In the genomic region with DNA sequence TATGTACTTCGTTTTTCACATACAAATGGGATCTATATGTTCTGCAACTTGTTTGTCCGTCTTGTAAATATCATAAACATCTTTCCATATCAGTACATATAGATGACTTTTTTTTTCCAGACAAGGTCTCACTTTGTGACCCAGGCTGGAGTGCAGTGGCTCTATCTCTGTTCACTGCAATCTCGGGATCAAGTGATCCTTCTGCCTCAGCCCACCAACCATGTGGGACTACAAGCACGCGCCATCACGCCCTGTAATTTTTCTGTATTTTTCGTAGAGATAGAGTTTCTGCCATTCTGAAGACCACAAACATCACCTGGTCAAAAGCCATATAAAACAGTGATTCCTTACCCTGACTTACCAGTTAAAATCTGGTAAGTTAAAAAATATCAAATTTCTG, we compare ENCODE assay signal across 10 cellular contexts. TPM values are rescaled to one million over a fixed set of nuclear protein-coding genes. Genes with fewer than 3 reads are reported as not detected.
A peak's percentile ranks its signal among the peaks of the same experiment; 100 is the strongest.
DNase-seq lines count a peak whose midpoint lies in the region; ATAC-seq, FAIRE-seq and TF ChIP-seq lines count a peak whose summit lies in the region.
"Had no signal": no experiment of that assay in that cellular context is flagged by ENCODE, and none has a peak within 500 bp of the region (broad histone marks: within the 10 kb centered on the region; RNA-seq: fewer than 3 reads in every experiment).

No MANE protein-coding gene starts in this region.

- no peak for FAIRE-seq in kidney (lab: Jason Lieb, UNC)
- FAIRE-seq: frontal cortex had no signal

- no peak overlapping the region for H3K4me3 ChIP-seq in CD4-positive, alpha-beta memory T cell (ENCODE audit: low read length in 2 of 2)
- no peak overlapping the region for H3K4me3 ChIP-seq in kidney (ENCODE audit: low read length in 2 of 2)

- CTCF ChIA-PET in CD4-positive, alpha-beta memory T cell (lab: Charles Lee; ENCODE audit: partially characterized antibody) = interaction anchor here (0.9 kb wide), 1 partner anchor 38 kb away, joined by 3 read pairs; a partner anchor contains a TSS

- no peak for TF ChIP-seq CTCF in neural crest cell (conservative IDR thresholded peaks at IDR 0.05)
- TF ChIP-seq CTCF in kidney (IDR thresholded peaks at IDR 0.05; ENCODE audit: borderline replicate concordance, extremely low read depth, insufficient read depth) = no peak

- no peaks in the 10 kb centered on the region for H3K27me3 Mint-ChIP-seq in activated T-helper 17 cell treated with anti-CD3 and anti-CD28 coated beads, Interleukin-2, amount 50 U/mL, for 72 hours
- peaks cover 5% of the 10 kb centered on the region for H3K27me3 Mint-ChIP-seq in neural crest cell (ENCODE audit: low read depth)
- no peaks in the 10 kb centered on the region for H3K27me3 Mint-ChIP-seq in CD4-positive, alpha-beta memory T cell

- H3K4me1 ChIP-seq in CD4-positive, alpha-beta memory T cell (ENCODE audit: insufficient read depth, low read length) = peaks cover 30% of the 10 kb centered on the region
- H3K4me1 ChIP-seq in kidney (ENCODE audit: control insufficient read depth in 1 of 2, insufficient read depth in 1 of 2, low read depth in 1 of 2, low read length in 2 of 2) = peaks cover 5 to 19% of the 10 kb centered on the region in 2 donors

- H3K27ac ChIP-seq in CD4-positive, alpha-beta memory T cell (ENCODE audit: low read depth, low read length) = no peak overlapping the region
- H3K27ac ChIP-seq in kidney (ENCODE audit: low read depth in 2 of 2, low read length in 2 of 2) = no peak overlapping the region

- no peaks in the 10 kb centered on the region for H3K27me3 ChIP-seq in CD4-positive, alpha-beta memory T cell (ENCODE audit: insufficient read depth, low read length)

- DNase-seq in SIG-M5 treated with dmso at 0.1 percent for 504 hours (lab: John Stamatoyannopoulos, UW; ENCODE audit: unreplicated experiment) (peak; percentile 20), SIG-M5 (lab: John Stamatoyannopoulos, UW) (no peak), LHCN-M2 (ENCODE audit: low read depth) (peak; percentile 0), neural crest cell (ENCODE audit: low read depth, low spot score) (no peak), kidney (no peak)
- DNase-seq in CD4-positive, alpha-beta memory T cell = no peak
- DNase-seq: NCI-H1694 treated with DMSO at 0.1 percent for 48 hours had no signal

- POLR2A ChIA-PET in CD4-positive, alpha-beta memory T cell (lab: Charles Lee; ENCODE audit: partially characterized antibody) = interaction anchor here (1.8 kb wide), 1 partner anchor 37 kb away, joined by 11 read pairs; a partner anchor contains a TSS

- H3K9me3 Mint-ChIP-seq in activated T-helper 17 cell treated with anti-CD3 and anti-CD28 coated beads, Interleukin-2, amount 50 U/mL, for 72 hours = no peaks in the 10 kb centered on the region
- H3K9me3 Mint-ChIP-seq in neural crest cell = peaks cover 4% of the 10 kb centered on the region
- peaks cover 0 to 4% (median 0%) of the 10 kb centered on the region in 8 donors for H3K9me3 Mint-ChIP-seq in CD4-positive, alpha-beta memory T cell

- ATAC-seq in activated T-helper 17 cell treated with anti-CD3 and anti-CD28 coated beads, Interleukin-2, amount 50 U/mL, for 72 hours (replicated peaks) = no peak
- ATAC-seq in HG03521 (IDR thresholded peaks at IDR 0.05; ENCODE audit: unreplicated experiment) = no peak

- peaks cover 15% of the 10 kb centered on the region for H3K4me1 Mint-ChIP-seq in activated T-helper 17 cell treated with anti-CD3 and anti-CD28 coated beads, Interleukin-2, amount 50 U/mL, for 72 hours
- peaks cover 34% of the 10 kb centered on the region for H3K4me1 Mint-ChIP-seq in neural crest cell
- H3K4me1 Mint-ChIP-seq in CD4-positive, alpha-beta memory T cell = peaks cover 24 to 41% (median 27%) of the 10 kb centered on the region in 4 donors

- H3K36me3 ChIP-seq in CD4-positive, alpha-beta memory T cell (ENCODE audit: insufficient read depth, low read length) = peaks cover 7% of the 10 kb centered on the region
- H3K36me3 ChIP-seq in kidney (ENCODE audit: control insufficient read depth in 1 of 2, insufficient read depth in 2 of 2, low read length in 2 of 2) = no peaks in the 10 kb centered on the region

- H3K27ac Mint-ChIP-seq in activated T-helper 17 cell treated with anti-CD3 and anti-CD28 coated beads, Interleukin-2, amount 50 U/mL, for 72 hours = peak overlapping the region; percentile 99
- peak overlapping the region; percentile 64 for H3K27ac Mint-ChIP-seq in neural crest cell (ENCODE audit: unreplicated experiment)
- peak overlapping the region in 3 of 7 donors; percentile 0 to 99 (median 62) for H3K27ac Mint-ChIP-seq in CD4-positive, alpha-beta memory T cell

- peak overlapping the region; percentile 94 for H3K4me3 Mint-ChIP-seq in activated T-helper 17 cell treated with anti-CD3 and anti-CD28 coated beads, Interleukin-2, amount 50 U/mL, for 72 hours
- peak overlapping the region; percentile 98 for H3K4me3 Mint-ChIP-seq in neural crest cell
- H3K4me3 Mint-ChIP-seq in CD4-positive, alpha-beta memory T cell = peak overlapping the region in 1 of 8 donors; percentile 99

- H3K36me3 Mint-ChIP-seq in activated T-helper 17 cell treated with anti-CD3 and anti-CD28 coated beads, Interleukin-2, amount 50 U/mL, for 72 hours (ENCODE audit: low read depth) = peaks cover 35% of the 10 kb centered on the region
- peaks cover 29% of the 10 kb centered on the region for H3K36me3 Mint-ChIP-seq in neural crest cell (ENCODE audit: low read depth)
- peaks cover 23 to 29% of the 10 kb centered on the region in 2 donors for H3K36me3 Mint-ChIP-seq in CD4-positive, alpha-beta memory T cell

- H3K9me3 ChIP-seq in CD4-positive, alpha-beta memory T cell (ENCODE audit: control insufficient read depth in 1 of 2, low read length in 2 of 2) = no peaks in the 10 kb centered on the region
- no peaks in the 10 kb centered on the region for H3K9me3 ChIP-seq in kidney (ENCODE audit: control insufficient read depth in 1 of 2, low read length in 2 of 2)

- intact Hi-C loops in CD4-positive, alpha-beta memory T cell (cut with micrococcal nuclease) = no loop called here
- intact Hi-C loops in kidney (cut with DNase I) = no loop called here

- H3K9ac ChIP-seq in kidney (ENCODE audit: low read length in 2 of 2) = no peak overlapping the region

RNA-seq across cellular contexts. Expression of a gene that starts 37.7 kb away (rescaled TPM):
- 107 and 121 TPM in 2 replicates for total RNA-seq in LHCN-M2 (2014; rRNA removed)
- 81.2 TPM for polyA plus RNA-seq in LHCN-M2 (2012)
- total RNA-seq in activated T-helper 17 cell treated with anti-CD3 and anti-CD28 coated beads, Interleukin-2, amount 50 U/mL, for 72 hours = 100 to 1,000 TPM; 106 to 175 TPM
- 144 and 146 TPM in 2 replicates for total RNA-seq in neural crest cell
- 10 to 100 TPM; 81.4 to 84.3 TPM for total RNA-seq in CD4-positive, alpha-beta memory T cell
- polyA plus RNA-seq in CD4-positive, alpha-beta memory T cell = 10 to 100 TPM; 52.1 to 94.1 TPM
- 109 TPM for total RNA-seq in kidney
- polyA plus RNA-seq in kidney (ENCODE audit: insufficient read depth, low read depth, low replicate concordance) = 26.5 TPM

Comparison
In these comparisons a context has a peak if more than half of its experiments do, and no peak if none do; other contexts are left out.
1. DNase-seq: peak in SIG-M5 treated with dmso at 0.1 percent for 504 hours (single experiment) and LHCN-M2 (single experiment); none in SIG-M5 (single experiment), neural crest cell (single experiment), CD4-positive, alpha-beta memory T cell (0 of 5) and kidney (single experiment).